ENCODE assay signal across 8 cellular contexts in genomic region chr6:144582939-144583613, GRCh38.
DNase-seq lines count a peak whose midpoint lies in the region; ATAC-seq, FAIRE-seq and TF ChIP-seq lines count a peak whose summit lies in the region.

No MANE protein-coding gene starts in this region.

- DNase-seq in right lobe of liver (peak; percentile 42 to 64 (median 50)), HepG2 (ENCODE audit: low spot score) (no peak), NCI-H748 (lab: John Stamatoyannopoulos, UW; ENCODE audit: unreplicated experiment) (peak; percentile 79), cardiac muscle cell (ENCODE audit: low read depth in 1 of 2, low spot score in 1 of 2) (peak; percentile 24 to 46), putamen (ENCODE audit: low spot score) (peak; percentile 31), hepatic stellate cell (ENCODE audit: low spot score) (no peak)
- peak; percentile 27 for DNase-seq in activated effector memory CD4-positive, alpha-beta T cell treated with Interleukin-2 at 50 U/mL for 16 hours

- POLR2A ChIA-PET in HepG2 (lab: Yijun Ruan, JAX): no interaction called here

- TF ChIP-seq EP300 in HepG2 (IDR thresholded peaks at IDR 0.05; ENCODE audit: low read depth in 2 of 2, low read length in 2 of 2) (no peak), HepG2 (CRISPR knock-in tag; IDR thresholded peaks at IDR 0.05; ENCODE audit: borderline replicate concordance) (no peak)

- no peak for FAIRE-seq in HepG2 (lab: Jason Lieb, UNC)

- no peak overlapping the region for H3K4me3 ChIP-seq in right lobe of liver
- no peak overlapping the region for H3K4me3 ChIP-seq in HepG2 (replicated peaks in 1 of 3; ENCODE audit: insufficient read depth in 1 of 3, low read depth in 2 of 3, low read length in 3 of 3)
- H3K4me3 ChIP-seq in cardiac muscle cell: peak overlapping the region; percentile 16

- H3K27ac ChIP-seq in right lobe of liver (no peak overlapping the region), HepG2 (ENCODE audit: extremely low read length, insufficient read depth, low read length) (no peak overlapping the region), cardiac muscle cell (peak overlapping the region; percentile 35)

- no peaks in the 10 kb centered on the region for H3K27me3 ChIP-seq in right lobe of liver
- no peaks in the 10 kb centered on the region for H3K27me3 ChIP-seq in HepG2 (ENCODE audit: control insufficient read depth in 1 of 2, insufficient read depth in 2 of 2, low read length in 2 of 2)
- no peaks in the 10 kb centered on the region for H3K27me3 ChIP-seq in cardiac muscle cell

- no peaks in the 10 kb centered on the region for H3K79me2 ChIP-seq in HepG2 (ENCODE audit: insufficient read depth, low read length)

- in situ Hi-C loops in HepG2 (cut with HindIII; ENCODE audit: extremely low pct_ligation_motif_present, low pct_unique_long_range_greater_than_20kb): loop anchor here (5.0 to 10.0 kb wide), 4 partner anchors 354 to 1052 kb away; no protein-coding TSS in a partner anchor

- H3K36me3 ChIP-seq in right lobe of liver (peaks cover 0 to under 1% (median 0%) of the 10 kb centered on the region in 4 donors), HepG2 (replicated peaks in 1 of 2; ENCODE audit: control insufficient read depth in 1 of 2, insufficient read depth in 2 of 2, low read length in 2 of 2) (peaks cover 24 to 43% of the 10 kb centered on the region in 2 experiments), cardiac muscle cell (peaks cover 2% of the 10 kb centered on the region)

- BruUV-seq in HepG2 (replicated peaks; lab: Mats Ljungman, UMichigan): no TSS peak

- H3K4me1 ChIP-seq in right lobe of liver (no peaks in the 10 kb centered on the region), HepG2 (ENCODE audit: insufficient read depth, low read length) (peaks cover 32% of the 10 kb centered on the region), cardiac muscle cell (ENCODE audit: low read depth) (peaks cover 45% of the 10 kb centered on the region)

- CTCF ChIA-PET in HepG2 (lab: Yijun Ruan, JAX; ENCODE audit: low intra/inter-chr PET ratio, low total read pairs): no interaction called here

- no peak for TF ChIP-seq CTCF in right lobe of liver (IDR thresholded peaks at IDR 0.05)
- TF ChIP-seq CTCF in HepG2 (CRISPR knock-in tag; IDR thresholded peaks at IDR 0.05): no peak
- TF ChIP-seq CTCF in cardiac muscle cell (IDR thresholded peaks at IDR 0.05; ENCODE audit: low read depth, low read length): no peak

- ATAC-seq in right lobe of liver: peak; percentile 48 to 70 (median 62)
- ATAC-seq in HepG2: no peak
- peak; percentile 90 for ATAC-seq in HG02981 (IDR thresholded peaks at IDR 0.05; ENCODE audit: unreplicated experiment)

- no peaks in the 10 kb centered on the region for H4K20me1 ChIP-seq in HepG2 (ENCODE audit: insufficient read depth, low read length)

- no peak overlapping the region for H3K4me2 ChIP-seq in HepG2 (ENCODE audit: low read depth, low read length)

- no peak overlapping the region for H2AFZ ChIP-seq in HepG2 (ENCODE audit: low read length)

- H3K9me3 ChIP-seq in right lobe of liver (no peaks in the 10 kb centered on the region), HepG2 (ENCODE audit: low read length) (no peaks in the 10 kb centered on the region), cardiac muscle cell (ENCODE audit: low read depth) (no peaks in the 10 kb centered on the region)

- TF ChIP-seq RAD21 in HepG2 (CRISPR knock-in tag; IDR thresholded peaks at IDR 0.05): no peak

- no peak overlapping the region for H3K9ac ChIP-seq in HepG2 (ENCODE audit: insufficient read depth, low read depth, low read length)

- intact Hi-C loops in right lobe of liver (cut with DNase I) (loop anchor here in 1 of 2 donors (5.0 kb wide), 1 partner anchor 349 kb away; no protein-coding TSS in a partner anchor), HepG2 (cut with micrococcal nuclease; ENCODE audit: unreplicated experiment) (no loop called here)

- 39% methylated on average over 10 of the region's 16 CpGs for WGBS in right lobe of liver (ENCODE audit: insufficient coverage, low coverage, low lambda C conversion rate, missing lambda C conversion rate)
- 91% methylated on average over 16 of the region's 16 CpGs for WGBS in HepG2 (ENCODE audit: low lambda C conversion rate)

- TF ChIP-seq POLR2A in right lobe of liver (IDR thresholded peaks at IDR 0.05) (no peak), HepG2 (IDR thresholded peaks at IDR 0.05; ENCODE audit: insufficient read depth in 1 of 2, low read depth in 2 of 2, low read length in 2 of 2) (no peak)

TF ChIP-seq in HepG2, 621 proteins besides CTCF, POLR2A, EP300 and RAD21:
- TF ChIP-seq ZNF205 (CRISPR knock-in tag; IDR thresholded peaks at IDR 0.05) (no peak), SMARCC2 (IDR thresholded peaks at IDR 0.05) (no peak), ZNF432 (CRISPR knock-in tag; IDR thresholded peaks at IDR 0.05; ENCODE audit: borderline replicate concordance) (no peak), NKX3-1 (CRISPR knock-in tag; IDR thresholded peaks at IDR 0.05) (no peak), SPEN (CRISPR knock-in tag; IDR thresholded peaks at IDR 0.05; ENCODE audit: low read depth) (no peak), SOX5 (CRISPR knock-in tag; IDR thresholded peaks at IDR 0.05; ENCODE audit: borderline replicate concordance) (no peak), ZNF850 (CRISPR knock-in tag; conservative IDR thresholded peaks at IDR 0.05) (no peak), ZGPAT (CRISPR knock-in tag; IDR thresholded peaks at IDR 0.05) (no peak), HMGXB3 (CRISPR knock-in tag; IDR thresholded peaks at IDR 0.05; ENCODE audit: borderline replicate concordance) (no peak), MTF1 (CRISPR knock-in tag; IDR thresholded peaks at IDR 0.05) (no peak), NFE2 (CRISPR knock-in tag; IDR thresholded peaks at IDR 0.05) (no peak)

Comparison
In these comparisons a context has a peak if more than half of its experiments do, and no peak if none do; other contexts are left out.
1. DNase-seq: peak in right lobe of liver (3 of 3), NCI-H748 (single experiment), activated effector memory CD4-positive, alpha-beta T cell treated with Interleukin-2 at 50 U/mL for 16 hours (single experiment), cardiac muscle cell (2 of 2) and putamen (single experiment); none in HepG2 (single experiment) and hepatic stellate cell (single experiment).